10 cellular contexts compared by ENCODE assay signal in the genomic region with DNA sequence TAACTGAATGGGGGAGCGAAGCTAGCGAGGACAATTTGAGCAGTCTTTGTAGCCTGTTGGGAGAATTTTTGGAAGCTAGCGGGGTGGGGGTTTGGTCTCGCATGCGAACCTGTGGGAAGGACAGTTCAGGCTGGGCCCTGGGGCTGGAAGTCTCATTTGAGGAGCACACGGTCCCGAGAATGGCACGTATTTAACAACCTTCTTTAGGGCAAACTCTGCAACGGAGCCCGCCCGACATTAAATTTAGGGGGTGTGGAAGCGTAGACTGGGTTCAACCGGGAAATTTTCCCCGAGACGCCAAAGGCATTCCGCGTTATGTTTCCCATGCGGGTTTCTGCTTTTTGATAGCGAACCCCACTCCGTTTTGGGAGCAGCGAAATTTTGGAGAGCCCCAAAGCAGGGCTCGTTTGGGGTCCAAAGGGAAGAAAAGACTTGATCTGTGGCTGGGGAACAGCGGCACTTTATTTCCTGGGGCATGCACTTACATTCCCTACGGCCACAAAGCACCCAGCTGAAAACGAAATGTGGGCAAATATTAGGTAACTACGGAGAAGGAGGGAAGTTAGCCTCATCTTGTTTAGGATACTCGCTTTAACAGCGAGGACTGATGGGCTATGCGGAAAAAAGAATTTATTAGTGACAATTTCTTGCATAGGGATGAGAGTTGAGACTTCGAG. TPM values are rescaled to one million over a fixed set of nuclear protein-coding genes. Genes with fewer than 3 reads are reported as not detected.
DNase-seq lines count a peak whose midpoint lies in the region; ATAC-seq, FAIRE-seq and TF ChIP-seq lines count a peak whose summit lies in the region.
"Had no signal": no experiment of that assay in that cellular context is flagged by ENCODE, and none has a peak within 500 bp of the region (broad histone marks: within the 10 kb centered on the region; RNA-seq: fewer than 3 reads in every experiment).

No MANE protein-coding gene starts in this region.

- ATAC-seq in psoas muscle = no peak
- ATAC-seq: T-helper 17 cell had no signal

- H3K27me3 ChIP-seq in right atrium auricular region (no peaks in the 10 kb centered on the region), psoas muscle (ENCODE audit: insufficient read depth in 3 of 3, low read length in 2 of 3) (no peaks in the 10 kb centered on the region)

- peak overlapping the region; percentile 49 to 60 for H3K4me3 ChIP-seq in right atrium auricular region
- peak overlapping the region; percentile 71 for H3K4me3 ChIP-seq in psoas muscle

- H3K9me3 ChIP-seq in right atrium auricular region = no peaks in the 10 kb centered on the region
- no peaks in the 10 kb centered on the region for H3K9me3 ChIP-seq in psoas muscle

- TF ChIP-seq POLR2A in H54 (IDR thresholded peaks at IDR 0.05; ENCODE audit: low read depth, low read length) = no peak

- H3K36me3 ChIP-seq in right atrium auricular region = no peaks in the 10 kb centered on the region
- no peaks in the 10 kb centered on the region for H3K36me3 ChIP-seq in psoas muscle (ENCODE audit: insufficient read depth in 1 of 2, low read depth in 1 of 2)

- in situ Hi-C loops in G401 (cut with HindIII; ENCODE audit: low sequenced_read_pairs) = no loop called here

- intact Hi-C loops in psoas muscle (cut with DNase I) = loop anchor here in 1 of 2 donors (10.0 kb wide), 1 partner anchor 324 kb away; no protein-coding TSS in a partner anchor

- H3K27ac ChIP-seq in angular gyrus (ENCODE audit: low read depth, low read length) (peak overlapping the region; percentile 53), right atrium auricular region (peak overlapping the region; percentile 92 to 93), psoas muscle (peak overlapping the region; percentile 83)

- 52 to 56% (median 54%) methylated on average over 30 of the region's 30 CpGs for WGBS in psoas muscle, 3 donors

- TF ChIP-seq CTCF in right atrium auricular region (IDR thresholded peaks at IDR 0.05) = no peak
- TF ChIP-seq CTCF in psoas muscle (IDR thresholded peaks at IDR 0.05) = no peak

- FAIRE-seq in H54 (lab: Jason Lieb, UNC) = no peak

- H3K4me1 ChIP-seq in right atrium auricular region = peaks cover 0 to 67% of the 10 kb centered on the region in 2 donors
- H3K4me1 ChIP-seq in psoas muscle = peaks cover 30% of the 10 kb centered on the region

- DNase-seq in G401 (ENCODE audit: low spot score) = peak; percentile 55
- DNase-seq in right atrium auricular region (ENCODE audit: low spot score) = no peak
- DNase-seq in psoas muscle = no peak
- DNase-seq in H54 (ENCODE audit: insufficient read length, low spot score) = no peak
- no peak for DNase-seq in activated CD8-positive, alpha-beta memory T cell treated with anti-CD3 and anti-CD28 coated beads, Interleukin-2, amount 50 U/mL, for 48 hours
- DNase-seq in A172 (ENCODE audit: low spot score) = no peak
- DNase-seq in kidney glomerular epithelial cell (lab: John Stamatoyannopoulos, UW) = no peak
- DNase-seq: NCI-H1436 treated with DMSO at 0.1 percent for 48 hours, T-helper 17 cell had no signal

RNA-seq across cellular contexts. Expression of gene NFIB, which starts 35.3 kb away (rescaled TPM):
- total RNA-seq in G401 (2014; rRNA removed; shearing (Covaris generic)) = not detected in 2 replicates
- total RNA-seq in right atrium auricular region (10 to 100 TPM; 74.4 to 80.1 TPM), psoas muscle (10 to 100 TPM; 35.0 to 65.1 (median 47.3) TPM)
- polyA plus RNA-seq in psoas muscle = 10 to 100 TPM in 1 of 3 donors, 1 to 10 TPM in 2; 5.8 to 17.1 (median 6.1) TPM
- total RNA-seq in A172 (2014; rRNA removed; shearing (Covaris generic)) = 4.7 and 5.6 TPM in 2 replicates
